12 cellular contexts compared by ENCODE assay signal in genomic region chr1:7962636-7963377, GRCh38. TPM values are rescaled to one million over a fixed set of nuclear protein-coding genes. Genes with fewer than 3 reads are reported as not detected.
DNase-seq lines count a peak whose midpoint lies in the region; ATAC-seq lines count a peak whose summit lies in the region.
"Had no signal": no experiment of that assay in that cellular context is flagged by ENCODE, and none has a peak within 500 bp of the region (broad histone marks: within the 10 kb centered on the region; RNA-seq: fewer than 3 reads in every experiment).

No MANE protein-coding gene starts in this region.

- peak overlapping the region; percentile 97 for H3K4me2 ChIP-seq in Karpas-422 (ENCODE audit: low read depth, low read length, poor library complexity, severe bottlenecking)

- peak overlapping the region; percentile 91 to 100 (median 98) for H3K4me3 Mint-ChIP-seq in CD4-positive, CD25-positive, alpha-beta regulatory T cell
- peak overlapping the region; percentile 93 for H3K4me3 Mint-ChIP-seq in central memory CD8-positive, alpha-beta T cell
- peak overlapping the region; percentile 99 for H3K4me3 Mint-ChIP-seq in natural killer cell treated with Interleukin-12 subunit alpha and Interleukin-12 subunit beta and Interleukin-15 and Interleukin-18, amount 100 ng/mL, for 72 hours

- H3K27me3 ChIP-seq in CD4-positive, CD25-positive, alpha-beta regulatory T cell (ENCODE audit: control insufficient read depth, insufficient read depth, low read length) = no peaks in the 10 kb centered on the region
- H3K27me3 ChIP-seq in Karpas-422 (ENCODE audit: low read length) = no peaks in the 10 kb centered on the region

- H3K9me3 Mint-ChIP-seq in CD4-positive, CD25-positive, alpha-beta regulatory T cell = no peaks in the 10 kb centered on the region
- no peaks in the 10 kb centered on the region for H3K9me3 Mint-ChIP-seq in central memory CD8-positive, alpha-beta T cell
- no peaks in the 10 kb centered on the region for H3K9me3 Mint-ChIP-seq in natural killer cell treated with Interleukin-12 subunit alpha and Interleukin-12 subunit beta and Interleukin-15 and Interleukin-18, amount 100 ng/mL, for 72 hours

- peaks cover 63% of the 10 kb centered on the region for H3K4me1 ChIP-seq in CD4-positive, CD25-positive, alpha-beta regulatory T cell (ENCODE audit: control insufficient read depth, insufficient read depth, low read length, poor library complexity, severe bottlenecking)
- H3K4me1 ChIP-seq in Karpas-422 (ENCODE audit: low read length) = peaks cover 18% of the 10 kb centered on the region

- peak overlapping the region; percentile 95 for H3K9ac ChIP-seq in Karpas-422 (ENCODE audit: low read length)

- H3K4me3 ChIP-seq in CD4-positive, CD25-positive, alpha-beta regulatory T cell (ENCODE audit: low read depth, low read length) = peak overlapping the region; percentile 93
- peak overlapping the region; percentile 94 for H3K4me3 ChIP-seq in Karpas-422 (ENCODE audit: low read length)

- 0 out of 2 replicates have a peak, but pooled peaks cover 12% of the 10 kb centered on the region for H4K20me1 ChIP-seq in Karpas-422 (ENCODE audit: insufficient read depth, low read depth, low read length)

- no peak overlapping the region for H2AFZ ChIP-seq in Karpas-422 (ENCODE audit: low read length)

- H3K36me3 ChIP-seq in CD4-positive, CD25-positive, alpha-beta regulatory T cell (ENCODE audit: control insufficient read depth, insufficient read depth, low read length) = peaks cover 43% of the 10 kb centered on the region
- H3K36me3 ChIP-seq in Karpas-422 (ENCODE audit: insufficient read depth, low read length) = peaks cover 42% of the 10 kb centered on the region

- peak overlapping the region; percentile 95 for H3K27ac ChIP-seq in CD4-positive, CD25-positive, alpha-beta regulatory T cell (ENCODE audit: insufficient read depth, low read length, poor library complexity, severe bottlenecking)
- H3K27ac ChIP-seq in Karpas-422 (ENCODE audit: low read length) = peak overlapping the region; percentile 60; the same call in 1 of the 2 replicates

- peaks cover 75% of the 10 kb centered on the region for H3K79me2 ChIP-seq in Karpas-422 (ENCODE audit: low read length)

- ATAC-seq in CD4-positive, CD25-positive, alpha-beta regulatory T cell (ENCODE audit: low read depth in 2 of 2) = no peak
- ATAC-seq in central memory CD8-positive, alpha-beta T cell (replicated peaks; ENCODE audit: extremely low read depth, poor library complexity, severe bottlenecking) = no peak
- ATAC-seq in natural killer cell treated with Interleukin-12 subunit alpha and Interleukin-12 subunit beta and Interleukin-15 and Interleukin-18, amount 100 ng/mL, for 72 hours = no peak
- no peak for ATAC-seq in HG03457 (IDR thresholded peaks at IDR 0.05; ENCODE audit: unreplicated experiment)

- peaks cover 8% of the 10 kb centered on the region for H3K27me3 Mint-ChIP-seq in CD4-positive, CD25-positive, alpha-beta regulatory T cell
- H3K27me3 Mint-ChIP-seq in central memory CD8-positive, alpha-beta T cell = no peaks in the 10 kb centered on the region
- H3K27me3 Mint-ChIP-seq in natural killer cell treated with Interleukin-12 subunit alpha and Interleukin-12 subunit beta and Interleukin-15 and Interleukin-18, amount 100 ng/mL, for 72 hours = no peaks in the 10 kb centered on the region

- H3K9me2 ChIP-seq in Karpas-422 (replicated peaks; ENCODE audit: insufficient read depth, low read length) = no peaks in the 10 kb centered on the region

- DNase-seq in CD4-positive, CD25-positive, alpha-beta regulatory T cell = no peak
- DNase-seq in Karpas-422 = no peak
- no peak for DNase-seq in central memory CD8-positive, alpha-beta T cell (ENCODE audit: low spot score in 2 of 2)
- no peak for DNase-seq in natural killer cell treated with Interleukin-12 subunit alpha and Interleukin-12 subunit beta and Interleukin-15 and Interleukin-18, amount 100 ng/mL, for 72 hours (ENCODE audit: low spot score)
- no peak for DNase-seq in kidney glomerular epithelial cell (lab: John Stamatoyannopoulos, UW)
- DNase-seq in GM19238 (ENCODE audit: insufficient read length, low spot score) = no peak
- DNase-seq in H4 (ENCODE audit: low spot score) = no peak
- DNase-seq: activated CD8-positive, alpha-beta memory T cell treated with anti-CD3 and anti-CD28 coated beads, Interleukin-2, amount 50 U/mL, for 4 hours; midbrain had no signal

- H3K9me3 ChIP-seq in CD4-positive, CD25-positive, alpha-beta regulatory T cell (ENCODE audit: control insufficient read depth in 2 of 2, low read length in 2 of 2) = no peaks in the 10 kb centered on the region
- H3K9me3 ChIP-seq in Karpas-422 (ENCODE audit: low read length) = no peaks in the 10 kb centered on the region

- H3K36me3 Mint-ChIP-seq in CD4-positive, CD25-positive, alpha-beta regulatory T cell = peaks cover 30% of the 10 kb centered on the region
- peaks cover 53% of the 10 kb centered on the region for H3K36me3 Mint-ChIP-seq in central memory CD8-positive, alpha-beta T cell (ENCODE audit: insufficient read depth)
- peaks cover 35% of the 10 kb centered on the region for H3K36me3 Mint-ChIP-seq in natural killer cell treated with Interleukin-12 subunit alpha and Interleukin-12 subunit beta and Interleukin-15 and Interleukin-18, amount 100 ng/mL, for 72 hours

- H3K27ac Mint-ChIP-seq in CD4-positive, CD25-positive, alpha-beta regulatory T cell = peak overlapping the region; percentile 91 to 97 (median 92)
- H3K27ac Mint-ChIP-seq in central memory CD8-positive, alpha-beta T cell (ENCODE audit: low read depth) = peak overlapping the region; percentile 99
- peak overlapping the region; percentile 94 to 96 for H3K27ac Mint-ChIP-seq in natural killer cell treated with Interleukin-12 subunit alpha and Interleukin-12 subunit beta and Interleukin-15 and Interleukin-18, amount 100 ng/mL, for 72 hours

- H3K4me1 Mint-ChIP-seq in CD4-positive, CD25-positive, alpha-beta regulatory T cell = peaks cover 30 to 80% (median 57%) of the 10 kb centered on the region in 4 donors
- H3K4me1 Mint-ChIP-seq in central memory CD8-positive, alpha-beta T cell = peaks cover 67% of the 10 kb centered on the region
- H3K4me1 Mint-ChIP-seq in natural killer cell treated with Interleukin-12 subunit alpha and Interleukin-12 subunit beta and Interleukin-15 and Interleukin-18, amount 100 ng/mL, for 72 hours (ENCODE audit: low read depth in 2 of 2) = peaks cover 41 to 42% of the 10 kb centered on the region in 2 donors

RNA-seq across cellular contexts. Expression of gene PARK7, which starts 1.3 kb away (rescaled TPM):
- 150 TPM for total RNA-seq in CD4-positive, CD25-positive, alpha-beta regulatory T cell
- polyA plus RNA-seq in CD4-positive, CD25-positive, alpha-beta regulatory T cell = 100 to 1,000 TPM; 453 to 527 (median 478) TPM
- 146 and 207 TPM in 2 replicates for total RNA-seq in Karpas-422 (2014; rRNA removed; shearing (Covaris generic); ENCODE audit: low replicate concordance)
- total RNA-seq in natural killer cell treated with Interleukin-12 subunit alpha and Interleukin-12 subunit beta and Interleukin-15 and Interleukin-18, amount 100 ng/mL, for 72 hours = 100 to 1,000 TPM; 417 to 446 TPM
- 192 and 237 TPM in 2 replicates for total RNA-seq in H4 (2014; rRNA removed; shearing (Covaris generic))

RNA-seq across cellular contexts. Expression of gene TNFRSF9, which starts 22.2 kb away (rescaled TPM):
- total RNA-seq in CD4-positive, CD25-positive, alpha-beta regulatory T cell = 30.9 TPM
- 10 to 100 TPM; 10.3 to 35.6 (median 23.0) TPM for polyA plus RNA-seq in CD4-positive, CD25-positive, alpha-beta regulatory T cell
- not detected in 2 replicates for total RNA-seq in Karpas-422 (2014; rRNA removed; shearing (Covaris generic); ENCODE audit: low replicate concordance)
- total RNA-seq in natural killer cell treated with Interleukin-12 subunit alpha and Interleukin-12 subunit beta and Interleukin-15 and Interleukin-18, amount 100 ng/mL, for 72 hours = 100 to 1,000 TPM; 126 to 462 TPM
- total RNA-seq in H4 (2014; rRNA removed; shearing (Covaris generic)) = 1.2 and 2.0 TPM in 2 replicates
- total RNA-seq: HT-29 had no signal
- polyA plus RNA-seq: urinary bladder had no signal

Comparison
In these comparisons a context has a peak if more than half of its experiments do, and no peak if none do; other contexts are left out.
1. RNA of gene TNFRSF9, which starts 22.2 kb away (total RNA-seq): 126 to 462 TPM in natural killer cell treated with Interleukin-12 subunit alpha and Interleukin-12 subunit beta and Interleukin-15 and Interleukin-18, amount 100 ng/mL, for 72 hours and 30.9 TPM in CD4-positive, CD25-positive, alpha-beta regulatory T cell (single experiment); 1.2 to 2.0 TPM in H4 and not detected in Karpas-422; every median in the first group is over 10 times any median in the second.
2. Peak in every context shown above with its lines, with median percentiles within 50 percentile points of each other: H3K27ac Mint-ChIP-seq and H3K4me3 Mint-ChIP-seq.